ENCODE assay signal across 9 cellular contexts in the genomic region with DNA sequence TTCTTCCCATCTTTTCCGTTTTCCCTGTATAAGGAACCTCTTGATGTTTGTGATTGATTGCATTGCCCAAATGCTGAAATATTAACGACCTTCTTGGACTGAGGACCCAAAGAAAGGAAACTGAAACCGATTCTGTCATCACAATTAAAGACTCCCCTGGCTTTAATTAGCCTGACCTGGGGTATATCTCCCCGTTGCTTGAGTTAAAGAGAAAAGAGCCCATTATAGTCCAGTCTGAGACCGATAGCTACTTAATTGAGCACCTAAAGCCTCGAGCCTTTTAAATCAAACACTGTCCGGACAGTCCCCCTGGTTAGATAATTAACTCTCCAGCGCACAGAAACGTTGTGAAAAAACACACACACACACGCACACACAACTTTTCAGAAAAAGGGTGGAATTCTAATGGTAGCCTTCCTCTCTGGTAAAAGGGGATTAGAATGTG. TPM values are rescaled to one million over a fixed set of nuclear protein-coding genes. Genes with fewer than 3 reads are reported as not detected.
DNase-seq lines count a peak whose midpoint lies in the region; ATAC-seq and TF ChIP-seq lines count a peak whose summit lies in the region.
"Had no signal": no experiment of that assay in that cellular context is flagged by ENCODE, and none has a peak within 500 bp of the region (broad histone marks: within the 10 kb centered on the region; RNA-seq: fewer than 3 reads in every experiment).

No MANE protein-coding gene starts in this region.

- H3K23ac ChIP-seq in IMR-90 (ENCODE audit: low read depth, low read length) = peak overlapping the region; percentile 44; the same call in 1 of the 2 replicates

- H2BK20ac ChIP-seq in IMR-90 (ENCODE audit: low read depth, low read length) = no peak overlapping the region

- intact Hi-C loops in IMR-90 (cut with micrococcal nuclease) = loop anchor here (5.0 to 10.0 kb wide), 3 partner anchors 186 to 491 kb away; no protein-coding TSS in a partner anchor

- dilution Hi-C loops in IMR-90 (cut with HindIII; ENCODE audit: low sequenced_read_pairs, unreplicated experiment) = no loop called here

- H2AFZ ChIP-seq in IMR-90 (replicated peaks; ENCODE audit: low read length, poor library complexity) = no peak overlapping the region
- no peak overlapping the region for H2AFZ ChIP-seq in neural progenitor cell (replicated peaks)

- H3K4me3 ChIP-seq in IMR-90 (ENCODE audit: insufficient read depth, low read depth, low read length) = no peak overlapping the region
- H3K4me3 ChIP-seq in neural progenitor cell = peak overlapping the region; percentile 78

- peaks cover 44% of the 10 kb centered on the region for H3K36me3 Mint-ChIP-seq in effector memory CD8-positive, alpha-beta T cell (ENCODE audit: insufficient read depth)
- H3K36me3 Mint-ChIP-seq in neural progenitor cell = peaks cover 33% of the 10 kb centered on the region

- TF ChIP-seq POLR2A in IMR-90 (IDR thresholded peaks at IDR 0.05; ENCODE audit: low read depth, low read length) = no peak

- H3K4me1 ChIP-seq in IMR-90 (ENCODE audit: control insufficient read depth, insufficient read depth, low read length) = peaks cover 18% of the 10 kb centered on the region
- peaks cover 64% of the 10 kb centered on the region for H3K4me1 ChIP-seq in neural progenitor cell

- H3K36me3 ChIP-seq in IMR-90 (ENCODE audit: control insufficient read depth, insufficient read depth, low read length) (peaks cover 26% of the 10 kb centered on the region), neural progenitor cell (peaks cover 18% of the 10 kb centered on the region)

- peaks cover 45% of the 10 kb centered on the region for H3F3A ChIP-seq in neural progenitor cell (ENCODE audit: low read depth)

- ATAC-seq in IMR-90 (ENCODE audit: low read depth) (no peak), HG03342 (IDR thresholded peaks at IDR 0.05; ENCODE audit: unreplicated experiment) (no peak), GM18907 (IDR thresholded peaks at IDR 0.05; ENCODE audit: unreplicated experiment) (no peak)
- ATAC-seq in effector memory CD8-positive, alpha-beta T cell (replicated peaks) = no peak

- TF ChIP-seq CTCF in IMR-90 (conservative IDR thresholded peaks at IDR 0.05; ENCODE audit: low read depth, low read length) (no peak), neural progenitor cell (IDR thresholded peaks at IDR 0.05) (no peak)

- no peaks in the 10 kb centered on the region for H3K9me3 Mint-ChIP-seq in effector memory CD8-positive, alpha-beta T cell
- no peaks in the 10 kb centered on the region for H3K9me3 Mint-ChIP-seq in neural progenitor cell

- no peak overlapping the region for H3K14ac ChIP-seq in IMR-90 (replicated peaks; ENCODE audit: low read depth, low read length)

- H2BK15ac ChIP-seq in IMR-90 (ENCODE audit: low read depth, low read length) = no peak overlapping the region

- no peaks in the 10 kb centered on the region for H3K9me3 ChIP-seq in IMR-90 (ENCODE audit: control insufficient read depth, insufficient read depth, low read length)
- no peaks in the 10 kb centered on the region for H3K9me3 ChIP-seq in neural progenitor cell (ENCODE audit: low read depth)

- H3K79me2 ChIP-seq in neural progenitor cell (ENCODE audit: low read depth) = peaks cover 93% of the 10 kb centered on the region

- WGBS in IMR-90 (ENCODE audit: extremely low coverage in 2 of 2, insufficient read length in 1 of 2), 2 experiments = 40% methylated on average over 1 of the region's 10 CpGs; no CpG with 5 or more reads in 1 of the 2 experiments

- peak overlapping the region; percentile 54 to 93 for H3K27ac Mint-ChIP-seq in effector memory CD8-positive, alpha-beta T cell
- no peak overlapping the region for H3K27ac Mint-ChIP-seq in neural progenitor cell

- H2AK9ac ChIP-seq in IMR-90 (replicated peaks; ENCODE audit: low read depth, low read length, poor library complexity) = no peak overlapping the region

- peaks cover 37% of the 10 kb centered on the region for H4K20me1 ChIP-seq in IMR-90 (ENCODE audit: insufficient read depth, low read length)
- H4K20me1 ChIP-seq in neural progenitor cell (ENCODE audit: low read depth) = peaks cover 67% of the 10 kb centered on the region

- H3K56ac ChIP-seq in IMR-90 (ENCODE audit: extremely low read depth, insufficient read depth, low read length) = no peak overlapping the region

- no peak overlapping the region for H3K4ac ChIP-seq in IMR-90 (ENCODE audit: low read depth, low read length)

- CTCF ChIA-PET in IMR-90 (lab: Yijun Ruan, JAX) = no interaction called here

- H3K18ac ChIP-seq in IMR-90 (ENCODE audit: low read depth, low read length) = no peak overlapping the region

- no peak overlapping the region for H2BK5ac ChIP-seq in IMR-90 (ENCODE audit: low read depth, low read length, poor library complexity, severe bottlenecking)

- no peaks in the 10 kb centered on the region for H3K27me3 Mint-ChIP-seq in effector memory CD8-positive, alpha-beta T cell
- no peaks in the 10 kb centered on the region for H3K27me3 Mint-ChIP-seq in neural progenitor cell (ENCODE audit: insufficient read depth, low read depth)

- no peak for TF ChIP-seq RAD21 in IMR-90 (IDR thresholded peaks at IDR 0.05; ENCODE audit: low read length)

- in situ Hi-C loops in IMR-90 (cut with MboI; ENCODE audit: low sequenced_read_pairs) = no loop called here

- no peak overlapping the region for H2BK120ac ChIP-seq in IMR-90 (ENCODE audit: low read depth, low read length)

- peak overlapping the region in 1 of 2 experiments; percentile 13; a peak in 1 of 4 replicates for H4K8ac ChIP-seq in IMR-90 (ENCODE audit: low read depth in 2 of 2, low read length in 2 of 2)

- H4K5ac ChIP-seq in IMR-90 (ENCODE audit: low read depth, low read length) = no peak overlapping the region; the same call in 1 of the 2 replicates

- peaks cover 17 to 54% of the 10 kb centered on the region in 2 experiments for H3K79me1 ChIP-seq in IMR-90 (ENCODE audit: low read depth in 1 of 2, low read length in 2 of 2)

- H3K4me1 Mint-ChIP-seq in effector memory CD8-positive, alpha-beta T cell (ENCODE audit: low read depth in 2 of 2) = peaks cover 34 to 44% of the 10 kb centered on the region in 2 donors
- peaks cover 45% of the 10 kb centered on the region for H3K4me1 Mint-ChIP-seq in neural progenitor cell

- no peak overlapping the region for H2AK5ac ChIP-seq in IMR-90 (ENCODE audit: low read depth, low read length)

- peak overlapping the region in 1 of 2 donors; percentile 96 for H3K4me3 Mint-ChIP-seq in effector memory CD8-positive, alpha-beta T cell
- H3K4me3 Mint-ChIP-seq in neural progenitor cell = peak overlapping the region; percentile 89

- no peaks in the 10 kb centered on the region for H3K9me1 ChIP-seq in IMR-90 (ENCODE audit: insufficient read depth, low read length)

- no peak overlapping the region for H3K27ac ChIP-seq in IMR-90 (ENCODE audit: insufficient read depth, low read length)
- peak overlapping the region; percentile 72 for H3K27ac ChIP-seq in neural progenitor cell

- no peak overlapping the region for H3K9ac ChIP-seq in IMR-90 (ENCODE audit: low read depth, low read length)
- no peak overlapping the region for H3K9ac ChIP-seq in neural progenitor cell

- peak overlapping the region; percentile 84 for H3K4me2 ChIP-seq in IMR-90 (ENCODE audit: low read depth, low read length)
- H3K4me2 ChIP-seq in neural progenitor cell = peak overlapping the region; percentile 98

- POLR2A ChIA-PET in IMR-90 (lab: Charles Lee; ENCODE audit: unreplicated experiment) = no interaction called here

- peak; percentile 20 for DNase-seq in AG20443 (ENCODE audit: low spot score)
- DNase-seq in IMR-90 = no peak
- DNase-seq in effector memory CD8-positive, alpha-beta T cell = no peak
- peak; percentile 64 for DNase-seq in neural progenitor cell (ENCODE audit: low spot score)
- no peak for DNase-seq in CD1c-positive myeloid dendritic cell (ENCODE audit: extremely low spot score)
- DNase-seq in iPS-NIHi11 (ENCODE audit: low spot score) = no peak
- DNase-seq: dermis blood vessel endothelial cell had no signal

- no TSS peak for BruUV-seq in IMR-90 (replicated peaks; lab: Mats Ljungman, UMichigan)

- no peaks in the 10 kb centered on the region for H3K27me3 ChIP-seq in IMR-90 (ENCODE audit: control insufficient read depth, insufficient read depth, low read length)
- H3K27me3 ChIP-seq in neural progenitor cell = no peaks in the 10 kb centered on the region

- H4K91ac ChIP-seq in IMR-90 (ENCODE audit: insufficient read depth, low read depth, low read length) = no peak overlapping the region

TF ChIP-seq in IMR-90, 13 proteins besides CTCF, POLR2A, EP300 and RAD21:
- TF ChIP-seq RCOR1 (IDR thresholded peaks at IDR 0.05; ENCODE audit: insufficient replicate concordance, low read length) (no peak), CHD1 (IDR thresholded peaks at IDR 0.05; ENCODE audit: low read depth, low read length) (no peak), SMC3 (IDR thresholded peaks at IDR 0.05; ENCODE audit: low read depth, low read length) (no peak), MAZ (IDR thresholded peaks at IDR 0.05; ENCODE audit: borderline replicate concordance, low read depth, low read length) (no peak), RFX5 (IDR thresholded peaks at IDR 0.05; ENCODE audit: low read depth, low read length) (no peak), MAFK (IDR thresholded peaks at IDR 0.05; ENCODE audit: low read depth, low read length) (no peak)
- TF ChIP-seq, protein P1, sequence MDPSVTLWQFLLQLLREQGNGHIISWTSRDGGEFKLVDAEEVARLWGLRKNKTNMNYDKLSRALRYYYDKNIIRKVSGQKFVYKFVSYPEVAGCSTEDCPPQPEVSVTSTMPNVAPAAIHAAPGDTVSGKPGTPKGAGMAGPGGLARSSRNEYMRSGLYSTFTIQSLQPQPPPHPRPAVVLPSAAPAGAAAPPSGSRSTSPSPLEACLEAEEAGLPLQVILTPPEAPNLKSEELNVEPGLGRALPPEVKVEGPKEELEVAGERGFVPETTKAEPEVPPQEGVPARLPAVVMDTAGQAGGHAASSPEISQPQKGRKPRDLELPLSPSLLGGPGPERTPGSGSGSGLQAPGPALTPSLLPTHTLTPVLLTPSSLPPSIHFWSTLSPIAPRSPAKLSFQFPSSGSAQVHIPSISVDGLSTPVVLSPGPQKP (IDR thresholded peaks at IDR 0.05; ENCODE audit: borderline replicate concordance, low read depth, low read length) = no peak

RNA-seq across cellular contexts. Expression of a gene that starts 8.0 kb away (rescaled TPM):
- 85.8 and 98.9 TPM in 2 replicates for total RNA-seq in IMR-90 (2012; rRNA removed)
- 99.7 and 109 TPM in 2 replicates for polyA plus RNA-seq in IMR-90 (2012; rRNA removed)
- polyA plus RNA-seq in IMR-90 (2012; cell fraction: cytosol; rRNA removed) = 38.5 and 80.5 TPM in 2 replicates
- 82.0 and 132 TPM in 2 replicates for polyA plus RNA-seq in IMR-90 (2012; cell fraction: nucleus; rRNA removed; ENCODE audit: low replicate concordance)
- total RNA-seq in neural progenitor cell (ENCODE audit: low replicate concordance) = 94.8 and 112 TPM in 2 replicates

Comparison
In these comparisons a context has a peak if more than half of its experiments do, and no peak if none do; other contexts are left out.
1. DNase-seq: peak in AG20443 (single experiment) and neural progenitor cell (single experiment); none in IMR-90 (single experiment), effector memory CD8-positive, alpha-beta T cell (0 of 3), CD1c-positive myeloid dendritic cell (single experiment) and iPS-NIHi11 (single experiment).